Comparison of ENCODE assay signal across 17 cellular contexts in genomic region chr11:13535819-13536218, GRCh38. TPM values are rescaled to one million over a fixed set of nuclear protein-coding genes. Genes with fewer than 3 reads are reported as not detected.
DNase-seq lines count a peak whose midpoint lies in the region; ATAC-seq and TF ChIP-seq lines count a peak whose summit lies in the region.
"Had no signal": no experiment of that assay in that cellular context is flagged by ENCODE, and none has a peak within 500 bp of the region (broad histone marks: within the 10 kb centered on the region; RNA-seq: fewer than 3 reads in every experiment).

No MANE protein-coding gene starts in this region.

- H3K27ac ChIP-seq in GM23338 (ENCODE audit: low read depth) (no peak overlapping the region), neuronal stem cell (replicated peaks; ENCODE audit: low read length) (no peak overlapping the region)
- H3K27ac ChIP-seq: adrenal gland, pancreas, tibial nerve had no signal

- no peak overlapping the region for H2BK5ac ChIP-seq in neuronal stem cell (ENCODE audit: low read length)

- H3K4me3 Mint-ChIP-seq in GM23338 = no peak overlapping the region
- no peak overlapping the region for H3K4me3 Mint-ChIP-seq in nephron progenitor cell
- H3K4me3 Mint-ChIP-seq: CD4-positive, alpha-beta memory T cell; immature natural killer cell had no signal

- no peak overlapping the region for H3K4me2 ChIP-seq in GM23338
- H3K4me2 ChIP-seq in neuronal stem cell (ENCODE audit: insufficient read depth, low read length, poor library complexity, severe bottlenecking) = no peak overlapping the region

- H3K27me3 Mint-ChIP-seq in GM23338 (ENCODE audit: insufficient read depth, low read depth, poor library complexity) (no peaks in the 10 kb centered on the region), nephron progenitor cell (ENCODE audit: low read depth, poor library complexity) (peaks cover 3% of the 10 kb centered on the region)

- ATAC-seq in GM23338 (peak; percentile 74), HG02870 (IDR thresholded peaks at IDR 0.05; ENCODE audit: unreplicated experiment) (no peak), HG02885 (IDR thresholded peaks at IDR 0.05; ENCODE audit: poor library complexity, unreplicated experiment) (no peak)
- ATAC-seq: pancreas had no signal

- peaks cover 0 to 7% of the 10 kb centered on the region in 2 donors for H3K9me3 ChIP-seq in neuronal stem cell (replicated peaks in 1 of 2; ENCODE audit: control insufficient read depth in 2 of 2, insufficient read depth in 1 of 2, low read depth in 1 of 2, low read length in 2 of 2)
- H3K9me3 ChIP-seq: pancreas had no signal

- no peak overlapping the region for H3K4ac ChIP-seq in neuronal stem cell (ENCODE audit: low read length)

- no peak overlapping the region for H4K8ac ChIP-seq in neuronal stem cell (ENCODE audit: low read depth, low read length)

- no peak overlapping the region for H3K14ac ChIP-seq in neuronal stem cell (ENCODE audit: low read length)

- H3K36me3 Mint-ChIP-seq in GM23338 (ENCODE audit: low read depth) (peaks cover 13% of the 10 kb centered on the region), nephron progenitor cell (ENCODE audit: low read depth) (peaks cover 5% of the 10 kb centered on the region)

- peaks cover 36% of the 10 kb centered on the region for H3K9me3 Mint-ChIP-seq in GM23338
- H3K9me3 Mint-ChIP-seq in nephron progenitor cell = peaks cover 69% of the 10 kb centered on the region

- no peak overlapping the region for H2BK120ac ChIP-seq in neuronal stem cell (ENCODE audit: low read depth, low read length)

- TF ChIP-seq CTCF in GM23338 (conservative IDR thresholded peaks at IDR 0.05; ENCODE audit: low read depth in 2 of 2) = peak; percentile 57 to 66
- peak; percentile 51 for TF ChIP-seq CTCF in LNCAP (IDR thresholded peaks at IDR 0.05)
- TF ChIP-seq CTCF in nephron progenitor cell (IDR thresholded peaks at IDR 0.05) = no peak

- no peak overlapping the region for H2AFZ ChIP-seq in GM23338
- no peak overlapping the region for H2AFZ ChIP-seq in neuronal stem cell (ENCODE audit: low read length)

- H3K4me1 Mint-ChIP-seq in GM23338 = no peaks in the 10 kb centered on the region
- no peaks in the 10 kb centered on the region for H3K4me1 Mint-ChIP-seq in nephron progenitor cell
- H3K4me1 Mint-ChIP-seq: CD4-positive, alpha-beta memory T cell; immature natural killer cell had no signal

- H3K27me3 ChIP-seq in GM23338 (ENCODE audit: insufficient read depth) (no peaks in the 10 kb centered on the region), neuronal stem cell (ENCODE audit: control insufficient read depth in 3 of 3, insufficient read depth in 3 of 3, low read depth in 1 of 3, low read length in 3 of 3) (no peaks in the 10 kb centered on the region)
- H3K27me3 ChIP-seq: adrenal gland, pancreas, tibial nerve had no signal

- WGBS in neuronal stem cell (ENCODE audit: extremely low coverage in 2 of 2, insufficient read length in 2 of 2, insufficient replicate concordance in 1 of 2), 2 donors = no CpG with 5 or more reads among the region's 2 CpGs

- no peak overlapping the region for H2BK15ac ChIP-seq in neuronal stem cell (ENCODE audit: low read length)

- H3K27ac Mint-ChIP-seq in GM23338 (no peak overlapping the region), nephron progenitor cell (no peak overlapping the region)
- H3K27ac Mint-ChIP-seq: CD4-positive, alpha-beta memory T cell had no signal

- H4K91ac ChIP-seq in neuronal stem cell (ENCODE audit: low read depth, low read length, poor library complexity) = no peak overlapping the region

- no peak overlapping the region for H3K9ac ChIP-seq in neuronal stem cell (ENCODE audit: low read depth, low read length, poor library complexity)

- no peak overlapping the region for H3K18ac ChIP-seq in neuronal stem cell (ENCODE audit: low read length)

- H3K79me1 ChIP-seq in neuronal stem cell (ENCODE audit: low read depth, low read length) = no peaks in the 10 kb centered on the region

- H2BK12ac ChIP-seq in neuronal stem cell (ENCODE audit: low read length) = no peak overlapping the region

- H3K4me3 ChIP-seq in GM23338 (no peak overlapping the region), neuronal stem cell (ENCODE audit: low read length in 2 of 2) (no peak overlapping the region)
- H3K4me3 ChIP-seq: adrenal gland, pancreas, tibial nerve had no signal

- peaks cover 6% of the 10 kb centered on the region; the same call in 1 of the 2 replicates for H3K9me2 ChIP-seq in GM23338 (ENCODE audit: insufficient read depth)

- DNase-seq in GM23338 (ENCODE audit: low spot score) = peak; percentile 77
- peak; percentile 8 for DNase-seq in SW480 (ENCODE audit: low spot score)
- peak; percentile 1 for DNase-seq in iPS DF 4.7 (ENCODE audit: extremely low read depth, low spot score)
- DNase-seq in neuronal stem cell (ENCODE audit: low spot score) = no peak
- DNase-seq in nephron progenitor cell = no peak
- DNase-seq: activated T-cell treated with anti-CD3 and anti-CD28 coated beads, Interleukin-2, amount 50 U/mL, for 48 hours; adrenal gland; CD4-positive, alpha-beta memory T cell; immature natural killer cell; NCI-H524 treated with DMSO at 0.1 percent for 48 hours; pancreas; stimulated activated CD8-positive, alpha-beta memory T cell treated with anti-CD3 and anti-CD28 coated beads, Interleukin-4, amount 100 ng/mL, for 48 hours had no signal

- H3F3A ChIP-seq in GM23338 (replicated peaks; ENCODE audit: low read depth) = no peaks in the 10 kb centered on the region

- H3K79me2 ChIP-seq in GM23338 (replicated peaks; ENCODE audit: insufficient read depth) = no peaks in the 10 kb centered on the region

- no peak overlapping the region for H3K23ac ChIP-seq in neuronal stem cell (ENCODE audit: low read depth, low read length, poor library complexity)

- no peak overlapping the region for H2AK5ac ChIP-seq in neuronal stem cell (ENCODE audit: low read depth, low read length)

- H3K36me3 ChIP-seq in GM23338 (ENCODE audit: insufficient read depth) (no peaks in the 10 kb centered on the region), neuronal stem cell (replicated peaks in 1 of 2; ENCODE audit: control insufficient read depth in 2 of 2, insufficient read depth in 2 of 2, low read length in 2 of 2) (no peaks in the 10 kb centered on the region)
- H3K36me3 ChIP-seq: adrenal gland, pancreas, tibial nerve had no signal

- H3K4me1 ChIP-seq in GM23338 (ENCODE audit: insufficient read depth) (no peaks in the 10 kb centered on the region), neuronal stem cell (ENCODE audit: control insufficient read depth in 2 of 2, insufficient read depth in 1 of 2, low read depth in 1 of 2, low read length in 2 of 2) (no peaks in the 10 kb centered on the region)
- H3K4me1 ChIP-seq: adrenal gland, pancreas, tibial nerve had no signal

- H4K20me1 ChIP-seq in GM23338 (replicated peaks; ENCODE audit: insufficient read depth) = no peaks in the 10 kb centered on the region

RNA-seq across cellular contexts. Expression of gene PTH, which starts 40.0 kb away (rescaled TPM):
- total RNA-seq in GM23338 (2014; rRNA removed; shearing (Covaris generic)) = not detected in 2 replicates
- polyA plus RNA-seq in GM23338 (2016; fragmentation: Nextera tagmentation; extraction: Ambion mirVana) = not detected in 2 replicates
- not detected for polyA plus RNA-seq in neuronal stem cell (2013, experiment 1 of 2)
- polyA plus RNA-seq in neuronal stem cell (2013, experiment 2 of 2) = not detected
- total RNA-seq: adrenal gland; CD4-positive, alpha-beta memory T cell; dermis microvascular lymphatic vessel endothelial cell; tibial nerve had no signal
- polyA plus RNA-seq: adrenal gland; CD4-positive, alpha-beta memory T cell; immature natural killer cell; pancreas had no signal

Comparison
In these comparisons a context has a peak if more than half of its experiments do, and no peak if none do; other contexts are left out.
1. DNase-seq: peak in GM23338 (single experiment), SW480 (single experiment) and iPS DF 4.7 (single experiment); none in neuronal stem cell (single experiment) and nephron progenitor cell (single experiment).